Comparison of ENCODE assay signal across 1 cellular context in the genomic region with DNA sequence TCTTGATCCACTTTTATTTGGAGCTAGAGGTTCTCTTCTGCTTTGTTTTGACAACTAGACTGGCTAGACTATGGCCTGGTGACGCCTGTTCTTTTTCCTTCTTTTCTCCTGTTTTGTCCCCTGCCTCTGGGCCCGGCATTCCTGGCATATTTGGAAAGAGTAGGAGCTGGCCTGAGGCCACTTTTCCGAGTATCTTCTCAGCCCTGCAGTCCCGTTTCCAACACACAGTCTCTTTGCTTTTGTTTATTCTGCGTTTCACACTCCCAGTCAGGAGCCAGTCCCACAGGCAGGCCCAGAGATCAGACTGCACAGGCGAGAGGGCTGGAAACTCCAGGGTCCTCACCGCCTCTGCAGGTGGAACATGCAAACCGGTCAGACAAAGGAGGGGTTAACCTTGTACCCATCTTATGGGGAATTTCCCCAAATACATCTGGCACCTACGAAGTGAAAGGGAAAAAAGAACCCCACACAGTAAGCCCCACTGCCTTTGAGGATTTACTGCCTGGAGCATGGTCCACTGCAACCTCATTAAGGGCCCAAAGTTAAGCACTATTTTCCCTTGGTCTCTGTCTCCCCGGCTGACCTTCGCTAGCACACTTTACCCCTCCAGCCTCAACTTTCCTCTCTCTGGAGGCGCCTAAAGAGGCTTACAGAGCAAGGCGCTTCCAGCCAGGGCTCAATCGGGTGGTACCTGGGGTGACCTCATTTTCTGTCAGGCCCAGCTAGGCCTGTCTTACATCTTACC.
TF ChIP-seq lines count a peak whose summit lies in the region.

No MANE protein-coding gene starts in this region.

TF ChIP-seq in HepG2, 621 proteins besides CTCF, POLR2A, EP300 and RAD21 (continued from another document and continues in another):
- TF ChIP-seq NR1H2 (CRISPR knock-in tag; IDR thresholded peaks at IDR 0.05; ENCODE audit: borderline replicate concordance, low read depth) (no peak), SMARCC2 (IDR thresholded peaks at IDR 0.05) (no peak), SRSF1 (optimal IDR thresholded peaks at IDR 0.05; ENCODE audit: low read depth, low read length) (no peak), YY1 (IDR thresholded peaks at IDR 0.05; ENCODE audit: insufficient read depth, insufficient replicate concordance, low read depth, low read length) (peak; percentile 27), ZBTB8A (CRISPR knock-in tag; IDR thresholded peaks at IDR 0.05; ENCODE audit: borderline replicate concordance, low read depth) (0 out of 2 replicates have a peak, but pooled peaks have one; percentile 59), HMG20B (CRISPR knock-in tag; conservative IDR thresholded peaks at IDR 0.05) (no peak), NCOA1 (CRISPR knock-in tag; IDR thresholded peaks at IDR 0.05) (peak; percentile 47; the same call in 1 of the 2 replicates), ZFP36L2 (CRISPR knock-in tag; IDR thresholded peaks at IDR 0.05) (no peak), ARNTL (CRISPR knock-in tag; IDR thresholded peaks at IDR 0.05) (peak; percentile 61), MAFK (conservative IDR thresholded peaks at IDR 0.05 in 1 of 2, IDR thresholded peaks at IDR 0.05 in 1 of 2; ENCODE audit: low read length in 2 of 2) (no peak; a peak in 1 of 4 replicates), RFXAP (CRISPR knock-in tag; IDR thresholded peaks at IDR 0.05; ENCODE audit: borderline replicate concordance) (0 out of 2 replicates have a peak, but pooled peaks have one; percentile 22), ZBTB38 (CRISPR knock-in tag; IDR thresholded peaks at IDR 0.05) (peak; percentile 91), ZBTB7A (CRISPR knock-in tag; IDR thresholded peaks at IDR 0.05) (no peak), DMAP1 (CRISPR knock-in tag; IDR thresholded peaks at IDR 0.05) (no peak; the same call in 1 of the 2 replicates), NAIF1 (CRISPR knock-in tag; IDR thresholded peaks at IDR 0.05; ENCODE audit: borderline replicate concordance) (0 out of 2 replicates have a peak, but pooled peaks have one; percentile 38), KLF9 (CRISPR knock-in tag; IDR thresholded peaks at IDR 0.05; ENCODE audit: low read depth) (no peak), CEBPB (IDR thresholded peaks at IDR 0.05; ENCODE audit: borderline replicate concordance, low read depth, low read length) (no peak), ZNF292 (CRISPR knock-in tag; IDR thresholded peaks at IDR 0.05; ENCODE audit: borderline replicate concordance, low read depth) (peak; percentile 94), NFIC (IDR thresholded peaks at IDR 0.05; ENCODE audit: low read length) (no peak; the same call in 1 of the 2 replicates), HNRNPL (IDR thresholded peaks at IDR 0.05; ENCODE audit: low read depth, low read length) (no peak), ZNF207 (IDR thresholded peaks at IDR 0.05; ENCODE audit: borderline replicate concordance) (no peak), ETV6 (CRISPR knock-in tag; conservative IDR thresholded peaks at IDR 0.05) (peak; percentile 26; the same call in 1 of the 2 replicates), TSC22D2 (CRISPR knock-in tag; IDR thresholded peaks at IDR 0.05; ENCODE audit: borderline replicate concordance) (no peak), NR2C2 (CRISPR knock-in tag; IDR thresholded peaks at IDR 0.05; ENCODE audit: borderline replicate concordance) (peak; percentile 71; the same call in 1 of the 2 replicates), ZNF775 (CRISPR knock-in tag; IDR thresholded peaks at IDR 0.05; ENCODE audit: borderline replicate concordance) (0 out of 2 replicates have a peak, but pooled peaks have one; percentile 30), KDM5B (CRISPR knock-in tag; IDR thresholded peaks at IDR 0.05; ENCODE audit: borderline replicate concordance) (peak; percentile 57; the same call in 1 of the 2 replicates), AGO2 (optimal IDR thresholded peaks at IDR 0.05; ENCODE audit: low read depth, low read length) (no peak)
- TF ChIP-seq, protein P1, sequence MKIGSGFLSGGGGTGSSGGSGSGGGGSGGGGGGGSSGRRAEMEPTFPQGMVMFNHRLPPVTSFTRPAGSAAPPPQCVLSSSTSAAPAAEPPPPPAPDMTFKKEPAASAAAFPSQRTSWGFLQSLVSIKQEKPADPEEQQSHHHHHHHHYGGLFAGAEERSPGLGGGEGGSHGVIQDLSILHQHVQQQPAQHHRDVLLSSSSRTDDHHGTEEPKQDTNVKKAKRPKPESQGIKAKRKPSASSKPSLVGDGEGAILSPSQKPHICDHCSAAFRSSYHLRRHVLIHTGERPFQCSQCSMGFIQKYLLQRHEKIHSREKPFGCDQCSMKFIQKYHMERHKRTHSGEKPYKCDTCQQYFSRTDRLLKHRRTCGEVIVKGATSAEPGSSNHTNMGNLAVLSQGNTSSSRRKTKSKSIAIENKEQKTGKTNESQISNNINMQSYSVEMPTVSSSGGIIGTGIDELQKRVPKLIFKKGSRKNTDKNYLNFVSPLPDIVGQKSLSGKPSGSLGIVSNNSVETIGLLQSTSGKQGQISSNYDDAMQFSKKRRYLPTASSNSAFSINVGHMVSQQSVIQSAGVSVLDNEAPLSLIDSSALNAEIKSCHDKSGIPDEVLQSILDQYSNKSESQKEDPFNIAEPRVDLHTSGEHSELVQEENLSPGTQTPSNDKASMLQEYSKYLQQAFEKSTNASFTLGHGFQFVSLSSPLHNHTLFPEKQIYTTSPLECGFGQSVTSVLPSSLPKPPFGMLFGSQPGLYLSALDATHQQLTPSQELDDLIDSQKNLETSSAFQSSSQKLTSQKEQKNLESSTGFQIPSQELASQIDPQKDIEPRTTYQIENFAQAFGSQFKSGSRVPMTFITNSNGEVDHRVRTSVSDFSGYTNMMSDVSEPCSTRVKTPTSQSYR (CRISPR knock-in tag; IDR thresholded peaks at IDR 0.05; ENCODE audit: borderline replicate concordance): no peak
- TF ChIP-seq, protein P2, sequence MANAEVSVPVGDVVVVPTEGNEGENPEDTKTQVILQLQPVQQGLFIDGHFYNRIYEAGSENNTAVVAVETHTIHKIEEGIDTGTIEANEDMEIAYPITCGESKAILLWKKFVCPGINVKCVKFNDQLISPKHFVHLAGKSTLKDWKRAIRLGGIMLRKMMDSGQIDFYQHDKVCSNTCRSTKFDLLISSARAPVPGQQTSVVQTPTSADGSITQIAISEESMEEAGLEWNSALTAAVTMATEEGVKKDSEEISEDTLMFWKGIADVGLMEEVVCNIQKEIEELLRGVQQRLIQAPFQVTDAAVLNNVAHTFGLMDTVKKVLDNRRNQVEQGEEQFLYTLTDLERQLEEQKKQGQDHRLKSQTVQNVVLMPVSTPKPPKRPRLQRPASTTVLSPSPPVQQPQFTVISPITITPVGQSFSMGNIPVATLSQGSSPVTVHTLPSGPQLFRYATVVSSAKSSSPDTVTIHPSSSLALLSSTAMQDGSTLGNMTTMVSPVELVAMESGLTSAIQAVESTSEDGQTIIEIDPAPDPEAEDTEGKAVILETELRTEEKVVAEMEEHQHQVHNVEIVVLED (CRISPR knock-in tag; IDR thresholded peaks at IDR 0.05; ENCODE audit: borderline replicate concordance): no peak; the same call in 1 of the 2 replicates
- TF ChIP-seq, protein P3, sequence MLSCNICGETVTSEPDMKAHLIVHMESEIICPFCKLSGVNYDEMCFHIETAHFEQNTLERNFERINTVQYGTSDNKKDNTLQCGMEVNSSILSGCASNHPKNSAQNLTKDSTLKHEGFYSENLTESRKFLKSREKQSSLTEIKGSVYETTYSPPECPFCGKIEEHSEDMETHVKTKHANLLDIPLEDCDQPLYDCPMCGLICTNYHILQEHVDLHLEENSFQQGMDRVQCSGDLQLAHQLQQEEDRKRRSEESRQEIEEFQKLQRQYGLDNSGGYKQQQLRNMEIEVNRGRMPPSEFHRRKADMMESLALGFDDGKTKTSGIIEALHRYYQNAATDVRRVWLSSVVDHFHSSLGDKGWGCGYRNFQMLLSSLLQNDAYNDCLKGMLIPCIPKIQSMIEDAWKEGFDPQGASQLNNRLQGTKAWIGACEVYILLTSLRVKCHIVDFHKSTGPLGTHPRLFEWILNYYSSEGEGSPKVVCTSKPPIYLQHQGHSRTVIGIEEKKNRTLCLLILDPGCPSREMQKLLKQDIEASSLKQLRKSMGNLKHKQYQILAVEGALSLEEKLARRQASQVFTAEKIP (CRISPR knock-in tag; IDR thresholded peaks at IDR 0.05; ENCODE audit: borderline replicate concordance): no peak
- TF ChIP-seq, protein P4, sequence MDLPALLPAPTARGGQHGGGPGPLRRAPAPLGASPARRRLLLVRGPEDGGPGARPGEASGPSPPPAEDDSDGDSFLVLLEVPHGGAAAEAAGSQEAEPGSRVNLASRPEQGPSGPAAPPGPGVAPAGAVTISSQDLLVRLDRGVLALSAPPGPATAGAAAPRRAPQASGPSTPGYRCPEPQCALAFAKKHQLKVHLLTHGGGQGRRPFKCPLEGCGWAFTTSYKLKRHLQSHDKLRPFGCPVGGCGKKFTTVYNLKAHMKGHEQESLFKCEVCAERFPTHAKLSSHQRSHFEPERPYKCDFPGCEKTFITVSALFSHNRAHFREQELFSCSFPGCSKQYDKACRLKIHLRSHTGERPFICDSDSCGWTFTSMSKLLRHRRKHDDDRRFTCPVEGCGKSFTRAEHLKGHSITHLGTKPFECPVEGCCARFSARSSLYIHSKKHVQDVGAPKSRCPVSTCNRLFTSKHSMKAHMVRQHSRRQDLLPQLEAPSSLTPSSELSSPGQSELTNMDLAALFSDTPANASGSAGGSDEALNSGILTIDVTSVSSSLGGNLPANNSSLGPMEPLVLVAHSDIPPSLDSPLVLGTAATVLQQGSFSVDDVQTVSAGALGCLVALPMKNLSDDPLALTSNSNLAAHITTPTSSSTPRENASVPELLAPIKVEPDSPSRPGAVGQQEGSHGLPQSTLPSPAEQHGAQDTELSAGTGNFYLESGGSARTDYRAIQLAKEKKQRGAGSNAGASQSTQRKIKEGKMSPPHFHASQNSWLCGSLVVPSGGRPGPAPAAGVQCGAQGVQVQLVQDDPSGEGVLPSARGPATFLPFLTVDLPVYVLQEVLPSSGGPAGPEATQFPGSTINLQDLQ (CRISPR knock-in tag; IDR thresholded peaks at IDR 0.05): no peak
- TF ChIP-seq, protein P5, sequence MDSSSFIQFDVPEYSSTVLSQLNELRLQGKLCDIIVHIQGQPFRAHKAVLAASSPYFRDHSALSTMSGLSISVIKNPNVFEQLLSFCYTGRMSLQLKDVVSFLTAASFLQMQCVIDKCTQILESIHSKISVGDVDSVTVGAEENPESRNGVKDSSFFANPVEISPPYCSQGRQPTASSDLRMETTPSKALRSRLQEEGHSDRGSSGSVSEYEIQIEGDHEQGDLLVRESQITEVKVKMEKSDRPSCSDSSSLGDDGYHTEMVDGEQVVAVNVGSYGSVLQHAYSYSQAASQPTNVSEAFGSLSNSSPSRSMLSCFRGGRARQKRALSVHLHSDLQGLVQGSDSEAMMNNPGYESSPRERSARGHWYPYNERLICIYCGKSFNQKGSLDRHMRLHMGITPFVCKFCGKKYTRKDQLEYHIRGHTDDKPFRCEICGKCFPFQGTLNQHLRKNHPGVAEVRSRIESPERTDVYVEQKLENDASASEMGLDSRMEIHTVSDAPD (CRISPR knock-in tag; IDR thresholded peaks at IDR 0.05): no peak; the same call in 1 of the 2 replicates
- TF ChIP-seq, protein P6, sequence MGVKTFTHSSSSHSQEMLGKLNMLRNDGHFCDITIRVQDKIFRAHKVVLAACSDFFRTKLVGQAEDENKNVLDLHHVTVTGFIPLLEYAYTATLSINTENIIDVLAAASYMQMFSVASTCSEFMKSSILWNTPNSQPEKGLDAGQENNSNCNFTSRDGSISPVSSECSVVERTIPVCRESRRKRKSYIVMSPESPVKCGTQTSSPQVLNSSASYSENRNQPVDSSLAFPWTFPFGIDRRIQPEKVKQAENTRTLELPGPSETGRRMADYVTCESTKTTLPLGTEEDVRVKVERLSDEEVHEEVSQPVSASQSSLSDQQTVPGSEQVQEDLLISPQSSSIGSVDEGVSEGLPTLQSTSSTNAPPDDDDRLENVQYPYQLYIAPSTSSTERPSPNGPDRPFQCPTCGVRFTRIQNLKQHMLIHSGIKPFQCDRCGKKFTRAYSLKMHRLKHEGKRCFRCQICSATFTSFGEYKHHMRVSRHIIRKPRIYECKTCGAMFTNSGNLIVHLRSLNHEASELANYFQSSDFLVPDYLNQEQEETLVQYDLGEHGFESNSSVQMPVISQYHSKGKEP (CRISPR knock-in tag; IDR thresholded peaks at IDR 0.05): no peak
- TF ChIP-seq, protein P7, sequence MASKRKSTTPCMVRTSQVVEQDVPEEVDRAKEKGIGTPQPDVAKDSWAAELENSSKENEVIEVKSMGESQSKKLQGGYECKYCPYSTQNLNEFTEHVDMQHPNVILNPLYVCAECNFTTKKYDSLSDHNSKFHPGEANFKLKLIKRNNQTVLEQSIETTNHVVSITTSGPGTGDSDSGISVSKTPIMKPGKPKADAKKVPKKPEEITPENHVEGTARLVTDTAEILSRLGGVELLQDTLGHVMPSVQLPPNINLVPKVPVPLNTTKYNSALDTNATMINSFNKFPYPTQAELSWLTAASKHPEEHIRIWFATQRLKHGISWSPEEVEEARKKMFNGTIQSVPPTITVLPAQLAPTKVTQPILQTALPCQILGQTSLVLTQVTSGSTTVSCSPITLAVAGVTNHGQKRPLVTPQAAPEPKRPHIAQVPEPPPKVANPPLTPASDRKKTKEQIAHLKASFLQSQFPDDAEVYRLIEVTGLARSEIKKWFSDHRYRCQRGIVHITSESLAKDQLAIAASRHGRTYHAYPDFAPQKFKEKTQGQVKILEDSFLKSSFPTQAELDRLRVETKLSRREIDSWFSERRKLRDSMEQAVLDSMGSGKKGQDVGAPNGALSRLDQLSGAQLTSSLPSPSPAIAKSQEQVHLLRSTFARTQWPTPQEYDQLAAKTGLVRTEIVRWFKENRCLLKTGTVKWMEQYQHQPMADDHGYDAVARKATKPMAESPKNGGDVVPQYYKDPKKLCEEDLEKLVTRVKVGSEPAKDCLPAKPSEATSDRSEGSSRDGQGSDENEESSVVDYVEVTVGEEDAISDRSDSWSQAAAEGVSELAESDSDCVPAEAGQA (IDR thresholded peaks at IDR 0.05; ENCODE audit: low read depth): no peak
- TF ChIP-seq, protein P7 (CRISPR knock-in tag; IDR thresholded peaks at IDR 0.05; ENCODE audit: borderline replicate concordance): no peak
